ENCODE assay signal across 17 cellular contexts in genomic region chr6:90214966-90215365, GRCh38.
"Had no signal": no experiment of that assay in that cellular context is flagged by ENCODE, and none has a peak within 500 bp of the region (broad histone marks: within the 10 kb centered on the region; RNA-seq: fewer than 3 reads in every experiment).

No MANE protein-coding gene starts in this region.

- H3K27ac ChIP-seq: colonic mucosa, left ventricle myocardium inferior, neural progenitor cell, vagina had no signal

- H2AFZ ChIP-seq: neural progenitor cell had no signal

- DNase-seq: activated CD4-positive, alpha-beta memory T cell treated with anti-CD3 and anti-CD28 coated beads for 36 hours; activated CD4-positive, alpha-beta T cell treated with anti-CD3 and anti-CD28 coated beads for 1 hour; activated CD8-positive, alpha-beta memory T cell treated with anti-CD3 and anti-CD28 coated beads, Interleukin-2, amount 50 U/mL, for 4 hours; activated gamma-delta T cell treated with Interleukin-2 at 50 U/mL for 16 hours; activated T-cell treated with anti-CD3 and anti-CD28 coated beads, Interleukin-2, amount 50 U/mL, for 72 hours; caudate nucleus; colonic mucosa; effector CD8-positive, alpha-beta T cell; left ventricle myocardium inferior; pancreas; stimulated activated CD4-positive, alpha-beta T cell treated with anti-CD3 and anti-CD28 coated beads, Interleukin-2, amount 100 ng/mL, for 48 hours; T-helper 9 cell had no signal

- H3K9me3 ChIP-seq: colonic mucosa, left ventricle myocardium inferior, pancreas, thoracic aorta, vagina had no signal

- H3K9me3 Mint-ChIP-seq: activated CD4-positive, alpha-beta memory T cell treated with anti-CD3 and anti-CD28 coated beads for 36 hours; activated T-cell treated with anti-CD3 and anti-CD28 coated beads, Interleukin-2, amount 50 U/mL, for 72 hours; memory B cell; neural progenitor cell; stimulated activated naive CD8-positive, alpha-beta T cell treated with anti-CD3 and anti-CD28 coated beads, Interleukin-15, Interleukin-2, amounts not matched to agents 100 ng/mL and 50 ng/mL, for 24 hours had no signal

- H3K4me3 ChIP-seq: colonic mucosa, left ventricle myocardium inferior, neural progenitor cell, pancreas, thoracic aorta, vagina had no signal

- H3K4me3 Mint-ChIP-seq: activated CD4-positive, alpha-beta memory T cell treated with anti-CD3 and anti-CD28 coated beads for 36 hours; memory B cell; stimulated activated naive CD8-positive, alpha-beta T cell treated with anti-CD3 and anti-CD28 coated beads, Interleukin-15, Interleukin-2, amounts not matched to agents 100 ng/mL and 50 ng/mL, for 24 hours had no signal

- H3K27me3 ChIP-seq: colonic mucosa, neural progenitor cell, pancreas, vagina had no signal

- H3K36me3 Mint-ChIP-seq: memory B cell had no signal

- H3K27ac Mint-ChIP-seq: activated CD4-positive, alpha-beta memory T cell treated with anti-CD3 and anti-CD28 coated beads for 36 hours; memory B cell; stimulated activated naive CD8-positive, alpha-beta T cell treated with anti-CD3 and anti-CD28 coated beads, Interleukin-15, Interleukin-2, amounts not matched to agents 100 ng/mL and 50 ng/mL, for 24 hours had no signal

- H3K36me3 ChIP-seq: colonic mucosa, left ventricle myocardium inferior, neural progenitor cell, pancreas, thoracic aorta, vagina had no signal

- H3K27me3 Mint-ChIP-seq: activated CD4-positive, alpha-beta memory T cell treated with anti-CD3 and anti-CD28 coated beads for 36 hours; memory B cell; stimulated activated naive CD8-positive, alpha-beta T cell treated with anti-CD3 and anti-CD28 coated beads, Interleukin-15, Interleukin-2, amounts not matched to agents 100 ng/mL and 50 ng/mL, for 24 hours had no signal

- ATAC-seq: activated T-cell treated with anti-CD3 and anti-CD28 coated beads, Interleukin-2, amount 50 U/mL, for 72 hours; pancreas had no signal

- H3K9ac ChIP-seq: neural progenitor cell had no signal
